27 cellular contexts compared by ENCODE assay signal in genomic region chr12:29714966-29715365, GRCh38.
"Had no signal": no experiment of that assay in that cellular context is flagged by ENCODE, and none has a peak within 500 bp of the region (broad histone marks: within the 10 kb centered on the region; RNA-seq: fewer than 3 reads in every experiment).

No MANE protein-coding gene starts in this region.

- H3K36me3 ChIP-seq: MG63 had no signal

- H3K4me3 ChIP-seq: body of pancreas, MG63, SJCRH30 had no signal

- H3K4me2 ChIP-seq: SK-N-SH had no signal

- ATAC-seq: activated CD4-positive, CD25-positive, alpha-beta regulatory T cell treated with anti-CD3 and anti-CD28 coated beads, Interleukin-2, amount 50 U/mL, for 24 hours; activated CD8-positive, alpha-beta T cell treated with anti-CD3 and anti-CD28 coated beads for 36 hours; activated T-cell treated with anti-CD3 and anti-CD28 coated beads, Interleukin-2, amount 50 U/mL, for 72 hours; body of pancreas; Panc1; Right ventricle myocardium inferior had no signal

- H3K9me3 ChIP-seq: body of pancreas, MG63, SJCRH30, SK-N-SH had no signal

- H3K9ac ChIP-seq: SK-N-SH had no signal

- H3K4me1 ChIP-seq: body of pancreas had no signal

- DNase-seq: activated CD4-positive, alpha-beta T cell treated with anti-CD3 and anti-CD28 coated beads for 4 hours; activated CD8-positive, alpha-beta memory T cell treated with anti-CD3 and anti-CD28 coated beads, Interleukin-2, amount 50 U/mL, for 4 hours; activated CD8-positive, alpha-beta T cell treated with anti-CD3 and anti-CD28 coated beads for 36 hours; activated gamma-delta T cell treated with Interleukin-2 at 50 U/mL for 16 hours; activated naive CD4-positive, alpha-beta T cell treated with anti-CD3 and anti-CD28 coated beads, Interleukin-2, amount 10 ng/mL, durations not matched to agents 7 days and 5 days; activated naive CD8-positive, alpha-beta T cell treated with anti-CD3 and anti-CD28 coated beads for 36 hours; activated T-cell treated with anti-CD3 and anti-CD28 coated beads, Interleukin-2, amount 50 U/mL, for 72 hours; aorta; body of pancreas; central memory CD4-positive, alpha-beta T cell; KG1; MG63; NCI-H1105 treated with DMSO at 0.1 percent for 48 hours; NCI-H1436 treated with DMSO at 0.1 percent for 48 hours; NCI-H187; NCI-H2081; NCI-H510A treated with DMSO at 0.1 percent for 48 hours; NCI-H69; NK-92 treated with Interleukin-12 subunit alpha and Interleukin-12 subunit beta, amount 100 ng/mL, for 24 hours; OCI-M1; RPMI8226; SJCRH30; SK-N-SH; SW 1271 had no signal

- H3K27ac ChIP-seq: body of pancreas, SJCRH30 had no signal

- H3K27me3 ChIP-seq: body of pancreas, MG63, SJCRH30 had no signal
